In the genomic region with DNA sequence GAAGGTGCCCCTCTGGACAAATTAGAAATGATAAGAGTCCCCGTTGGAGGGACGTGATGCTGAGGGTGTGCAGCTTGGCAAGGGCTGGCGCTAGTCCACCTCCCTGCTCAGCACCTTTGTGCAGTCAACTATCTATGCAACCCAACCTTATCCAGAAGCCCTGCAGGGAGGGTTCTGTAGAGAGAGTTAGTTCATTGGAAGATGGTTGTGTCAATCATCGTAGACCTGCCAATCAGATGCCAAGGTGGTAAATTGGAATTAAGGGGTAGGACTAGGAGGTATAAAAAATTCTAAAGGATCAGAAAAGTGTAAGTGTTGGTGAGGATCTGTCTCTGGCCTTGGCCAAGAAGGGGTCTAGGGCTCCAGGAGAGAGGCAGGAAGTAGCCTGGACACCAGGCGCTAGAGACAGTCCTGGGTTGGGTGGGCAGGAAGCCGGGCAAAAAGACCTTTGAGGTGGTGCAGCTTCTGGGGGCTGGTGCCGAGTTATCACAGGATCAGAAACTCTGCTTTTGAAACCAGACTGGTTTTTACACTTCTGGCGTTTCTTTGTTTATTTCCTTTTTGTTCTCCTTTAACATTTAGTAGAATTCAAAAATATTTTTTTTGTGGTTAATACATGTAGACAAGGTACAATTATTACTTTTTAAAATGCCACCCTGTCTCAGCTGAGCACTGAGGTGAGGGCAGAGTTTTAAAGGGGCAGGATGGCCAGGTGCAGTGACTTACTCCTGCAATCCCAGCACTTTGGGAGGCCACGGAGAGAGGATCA, we compare ENCODE assay signal across 8 cellular contexts. TPM values are rescaled to one million over a fixed set of nuclear protein-coding genes. Genes with fewer than 3 reads are reported as not detected.
DNase-seq lines count a peak whose midpoint lies in the region; ATAC-seq and TF ChIP-seq lines count a peak whose summit lies in the region.

No MANE protein-coding gene starts in this region.

- intact Hi-C loops in lower leg skin (cut with DNase I; ENCODE audit: low total_unique reads), result no loop called here

- H3K36me3 Mint-ChIP-seq in WTC11 (peaks cover 8% of the 10 kb centered on the region), neural crest cell (ENCODE audit: low read depth) (peaks cover 6% of the 10 kb centered on the region)

- no peak for TF ChIP-seq CTCF in WTC11 (IDR thresholded peaks at IDR 0.05)
- TF ChIP-seq CTCF in neural crest cell (conservative IDR thresholded peaks at IDR 0.05), result no peak
- no peak for TF ChIP-seq CTCF in lower leg skin (IDR thresholded peaks at IDR 0.05)

- CTCF ChIA-PET in WTC11 (lab: Charles Lee), result interaction anchor here (0.5 to 4.2 kb wide), 3 partner anchors 14 to 20 kb away, joined by 3 to 23 read pairs (median 4); no protein-coding TSS in a partner anchor

- H3K27me3 Mint-ChIP-seq in WTC11 (ENCODE audit: low read depth), result no peaks in the 10 kb centered on the region
- no peaks in the 10 kb centered on the region for H3K27me3 Mint-ChIP-seq in neural crest cell (ENCODE audit: low read depth)

- TF ChIP-seq POLR2A in lower leg skin (IDR thresholded peaks at IDR 0.05), result no peak

- 72 to 76% methylated on average over 9 of the region's 9 CpGs for WGBS in lower leg skin, 2 donors

- H3K27ac Mint-ChIP-seq in WTC11 (peak overlapping the region; percentile 82; the same call in 1 of the 2 replicates), neural crest cell (ENCODE audit: unreplicated experiment) (peak overlapping the region; percentile 53)

- H3K4me3 Mint-ChIP-seq in WTC11, result peak overlapping the region; percentile 56
- peak overlapping the region; percentile 82 for H3K4me3 Mint-ChIP-seq in neural crest cell

- peak; percentile 60 for ATAC-seq in WTC11
- ATAC-seq in GM18517 (IDR thresholded peaks at IDR 0.05; ENCODE audit: unreplicated experiment), result no peak

- H3K9me3 Mint-ChIP-seq in WTC11 (peaks cover 7% of the 10 kb centered on the region; the same call in 1 of the 2 replicates), neural crest cell (no peaks in the 10 kb centered on the region)

- DNase-seq in DMS153 (lab: John Stamatoyannopoulos, UW) (peak; percentile 77), HT-29 (ENCODE audit: low spot score) (peak; percentile 85), WTC11 (ENCODE audit: low spot score) (no peak), fibroblast of gingiva (ENCODE audit: low read depth) (peak; percentile 83), neural crest cell (ENCODE audit: low read depth, low spot score) (no peak), ureter (ENCODE audit: low spot score) (no peak), lower leg skin (ENCODE audit: low spot score in 2 of 2) (no peak)

- POLR2A ChIA-PET in WTC11 (lab: Charles Lee), result no interaction called here

- no peak overlapping the region for H3K4me3 ChIP-seq in lower leg skin (ENCODE audit: low read depth, poor library complexity, severe bottlenecking)

- peaks cover 49% of the 10 kb centered on the region for H3K4me1 Mint-ChIP-seq in WTC11
- H3K4me1 Mint-ChIP-seq in neural crest cell, result peaks cover 31% of the 10 kb centered on the region

TF ChIP-seq in WTC11, 78 proteins besides CTCF, POLR2A, EP300 and RAD21:
- TF ChIP-seq EMX1 (CRISPR knock-in tag; IDR thresholded peaks at IDR 0.05) (no peak), ZNF121 (CRISPR knock-in tag; IDR thresholded peaks at IDR 0.05) (peak; percentile 80; the same call in 1 of the 2 replicates), ZNF232 (CRISPR knock-in tag; IDR thresholded peaks at IDR 0.05) (no peak), HMGA2 (CRISPR knock-in tag; IDR thresholded peaks at IDR 0.05) (no peak), NFYB (CRISPR knock-in tag; conservative IDR thresholded peaks at IDR 0.05; ENCODE audit: low read depth) (peak; percentile 92), TP53 (CRISPR knock-in tag; IDR thresholded peaks at IDR 0.05) (no peak), JUN (CRISPR knock-in tag; IDR thresholded peaks at IDR 0.05) (no peak), ZNF138 (CRISPR knock-in tag; conservative IDR thresholded peaks at IDR 0.05) (no peak)
- TF ChIP-seq, protein P1, sequence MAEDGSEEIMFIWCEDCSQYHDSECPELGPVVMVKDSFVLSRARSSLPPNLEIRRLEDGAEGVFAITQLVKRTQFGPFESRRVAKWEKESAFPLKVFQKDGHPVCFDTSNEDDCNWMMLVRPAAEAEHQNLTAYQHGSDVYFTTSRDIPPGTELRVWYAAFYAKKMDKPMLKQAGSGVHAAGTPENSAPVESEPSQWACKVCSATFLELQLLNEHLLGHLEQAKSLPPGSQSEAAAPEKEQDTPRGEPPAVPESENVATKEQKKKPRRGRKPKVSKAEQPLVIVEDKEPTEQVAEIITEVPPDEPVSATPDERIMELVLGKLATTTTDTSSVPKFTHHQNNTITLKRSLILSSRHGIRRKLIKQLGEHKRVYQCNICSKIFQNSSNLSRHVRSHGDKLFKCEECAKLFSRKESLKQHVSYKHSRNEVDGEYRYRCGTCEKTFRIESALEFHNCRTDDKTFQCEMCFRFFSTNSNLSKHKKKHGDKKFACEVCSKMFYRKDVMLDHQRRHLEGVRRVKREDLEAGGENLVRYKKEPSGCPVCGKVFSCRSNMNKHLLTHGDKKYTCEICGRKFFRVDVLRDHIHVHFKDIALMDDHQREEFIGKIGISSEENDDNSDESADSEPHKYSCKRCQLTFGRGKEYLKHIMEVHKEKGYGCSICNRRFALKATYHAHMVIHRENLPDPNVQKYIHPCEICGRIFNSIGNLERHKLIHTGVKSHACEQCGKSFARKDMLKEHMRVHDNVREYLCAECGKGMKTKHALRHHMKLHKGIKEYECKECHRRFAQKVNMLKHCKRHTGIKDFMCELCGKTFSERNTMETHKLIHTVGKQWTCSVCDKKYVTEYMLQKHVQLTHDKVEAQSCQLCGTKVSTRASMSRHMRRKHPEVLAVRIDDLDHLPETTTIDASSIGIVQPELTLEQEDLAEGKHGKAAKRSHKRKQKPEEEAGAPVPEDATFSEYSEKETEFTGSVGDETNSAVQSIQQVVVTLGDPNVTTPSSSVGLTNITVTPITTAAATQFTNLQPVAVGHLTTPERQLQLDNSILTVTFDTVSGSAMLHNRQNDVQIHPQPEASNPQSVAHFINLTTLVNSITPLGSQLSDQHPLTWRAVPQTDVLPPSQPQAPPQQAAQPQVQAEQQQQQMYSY (CRISPR knock-in tag; IDR thresholded peaks at IDR 0.05), result no peak
- TF ChIP-seq, protein P2, sequence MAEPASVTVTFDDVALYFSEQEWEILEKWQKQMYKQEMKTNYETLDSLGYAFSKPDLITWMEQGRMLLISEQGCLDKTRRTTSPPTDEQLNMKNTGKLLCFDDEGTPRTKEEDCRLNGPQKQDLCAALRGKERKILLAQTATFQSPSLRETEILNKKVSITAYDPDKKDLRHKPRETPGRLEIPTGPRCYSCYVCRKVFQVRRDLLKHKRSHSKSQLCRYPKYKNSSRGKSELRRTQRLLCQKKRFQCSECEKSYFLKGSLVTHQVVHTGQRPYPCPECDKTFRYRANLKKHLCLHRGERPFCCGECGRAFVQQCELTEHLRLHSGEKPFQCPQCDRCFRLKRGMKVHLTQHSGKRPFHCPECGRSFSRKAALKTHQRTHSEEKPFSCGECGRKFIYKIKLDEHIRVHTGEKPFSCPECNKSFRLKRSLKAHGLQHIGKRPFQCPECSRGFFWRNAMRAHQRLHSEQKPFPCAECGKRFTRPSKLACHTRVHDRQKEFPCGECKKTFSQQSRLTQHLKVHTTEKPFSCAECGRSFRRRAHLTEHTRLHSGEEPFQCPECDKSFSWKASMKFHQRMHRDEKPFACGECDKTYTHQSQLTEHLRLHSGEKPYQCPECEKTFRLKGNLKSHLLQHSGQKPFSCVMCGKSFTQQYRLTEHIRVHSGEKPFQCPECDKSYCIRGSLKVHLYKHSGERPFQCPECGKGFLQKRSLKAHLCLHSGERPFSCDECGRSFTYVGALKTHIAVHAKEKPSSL (CRISPR knock-in tag; conservative IDR thresholded peaks at IDR 0.05), result no peak

RNA-seq across cellular contexts. Expression of a gene that starts 1.6 kb away (rescaled TPM):
- total RNA-seq in HT-29 (2014; rRNA removed; shearing (Covaris generic)), result 7.1 and 8.3 TPM in 2 replicates
- total RNA-seq in WTC11 (2021), result 5.7 to 6.4 TPM (median 5.9 TPM) in 3 replicates
- total RNA-seq in neural crest cell, result 13.6 TPM in 2 replicates
- 9.4 TPM for total RNA-seq in ureter
- 1 to 10 TPM in 3 of 4 donors, under 1 TPM in 1; 0.81 to 8.9 (median 2.1) TPM for total RNA-seq in lower leg skin

RNA-seq across cellular contexts. Expression of a gene that starts 25.9 kb away (rescaled TPM):
- not detected in 2 replicates for total RNA-seq in HT-29 (2014; rRNA removed; shearing (Covaris generic))
- total RNA-seq in WTC11 (2021), result 0.21 to 0.25 TPM (median 0.22 TPM) in 3 replicates
- 0.09 TPM in 2 replicates for total RNA-seq in neural crest cell
- total RNA-seq in ureter, result not detected
- total RNA-seq in lower leg skin, result not detected

RNA-seq across cellular contexts. Expression of a gene that starts 36.7 kb away (rescaled TPM):
- total RNA-seq in HT-29 (2014; rRNA removed; shearing (Covaris generic)), result not detected in 2 replicates
- total RNA-seq in WTC11 (2021) (0.92 to 1.4 TPM (median 1.1 TPM) in 3 replicates), neural crest cell (0.50 and 0.56 TPM in 2 replicates), ureter (7.5 TPM), lower leg skin (10 to 100 TPM in 1 of 4 donors, 1 to 10 TPM in 3; 6.1 to 15.9 (median 8.8) TPM)

RNA-seq across cellular contexts. Expression of a gene that starts 57.7 kb away (rescaled TPM):
- total RNA-seq in HT-29 (2014; rRNA removed; shearing (Covaris generic)), result 6.7 and 7.3 TPM in 2 replicates
- total RNA-seq in WTC11 (2021) (3.6 to 4.9 TPM (median 4.9 TPM) in 3 replicates), neural crest cell (0.21 TPM in 1 of 2 replicates, not detected in the other), ureter (30.4 TPM), lower leg skin (1 to 10 TPM; 2.6 to 8.6 (median 6.7) TPM)

Comparison
In these comparisons a context has a peak if more than half of its experiments do, and no peak if none do; other contexts are left out.
1. DNase-seq: peak in DMS153 (single experiment), HT-29 (single experiment) and fibroblast of gingiva (single experiment); none in WTC11 (single experiment), neural crest cell (single experiment), ureter (single experiment) and lower leg skin (0 of 2).